17 cellular contexts compared by ENCODE assay signal in the genomic region with DNA sequence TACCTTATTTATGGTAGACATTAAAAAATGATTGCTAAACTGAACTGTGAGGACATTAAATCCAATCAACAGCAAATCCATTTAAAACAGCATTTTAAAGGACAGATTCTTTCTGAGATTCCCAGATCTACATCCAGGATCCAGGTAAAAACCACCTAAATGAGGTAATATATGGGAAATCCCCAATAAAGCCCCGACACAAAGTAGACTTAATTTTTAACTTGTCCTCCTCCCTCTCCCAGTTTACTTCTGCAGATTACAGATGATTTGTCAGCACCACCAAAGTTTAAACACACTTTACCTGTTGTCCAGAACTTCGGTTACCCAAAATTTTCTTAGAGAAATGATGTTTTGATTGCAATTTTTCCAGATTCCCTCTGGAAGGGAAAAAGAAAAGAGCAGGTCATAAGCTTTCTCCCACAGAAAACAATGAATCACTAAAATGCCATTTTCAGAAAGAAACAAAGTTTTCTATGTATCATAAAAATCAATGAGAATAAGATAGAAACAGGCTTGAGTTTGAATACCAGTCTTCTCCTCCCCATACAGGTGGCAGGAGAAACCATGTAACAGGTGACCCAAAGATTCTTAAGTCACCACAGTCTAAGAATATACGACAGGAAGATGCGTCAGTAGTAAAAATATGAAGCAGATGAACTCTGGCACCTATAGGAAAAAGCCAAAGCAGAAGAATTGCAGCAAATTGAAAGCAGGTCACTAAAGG. TPM values are rescaled to one million over a fixed set of nuclear protein-coding genes. Genes with fewer than 3 reads are reported as not detected.
DNase-seq lines count a peak whose midpoint lies in the region; ATAC-seq, FAIRE-seq and TF ChIP-seq lines count a peak whose summit lies in the region.
"Had no signal": no experiment of that assay in that cellular context is flagged by ENCODE, and none has a peak within 500 bp of the region (broad histone marks: within the 10 kb centered on the region; RNA-seq: fewer than 3 reads in every experiment).

No MANE protein-coding gene starts in this region.

- peak overlapping the region; percentile 28 for H3K27ac ChIP-seq in cardiac muscle cell
- H3K27ac ChIP-seq in GM12878 (ENCODE audit: control insufficient read depth, insufficient read depth): no peak overlapping the region
- peak overlapping the region; percentile 30 for H3K27ac ChIP-seq in mesenchymal stem cell (ENCODE audit: low read length, poor library complexity, severe bottlenecking)
- H3K27ac ChIP-seq in uterus: peak overlapping the region; percentile 79 to 98
- H3K27ac ChIP-seq: 22Rv1, Peyer's patch had no signal

- TF ChIP-seq RAD21 in GM12878 (IDR thresholded peaks at IDR 0.05; ENCODE audit: insufficient read depth, low read depth, low read length): no peak

- RAD21 ChIA-PET in GM12878 (lab: Charles Lee; ENCODE audit: unreplicated experiment): no interaction called here

- no TSS peak for BruUV-seq in GM12878 (replicated peaks; lab: Mats Ljungman, UMichigan)

- SMC1A ChIA-PET in GM12878 (lab: Charles Lee; ENCODE audit: uncharacterized antibody, unreplicated experiment): interaction anchor here (0.8 kb wide), 1 partner anchor 92 kb away, joined by 3 read pairs; no protein-coding TSS in a partner anchor

- no peaks in the 10 kb centered on the region for H3K79me2 ChIP-seq in GM12878 (ENCODE audit: control insufficient read depth, insufficient read depth, low read length)

- no peak overlapping the region for H2BK5ac ChIP-seq in mesenchymal stem cell (ENCODE audit: low read depth, low read length, poor library complexity, severe bottlenecking)

- H3K27me3 ChIP-seq in cardiac muscle cell: no peaks in the 10 kb centered on the region
- H3K27me3 ChIP-seq in GM12878 (replicated peaks in 1 of 2; ENCODE audit: control insufficient read depth in 2 of 2, insufficient read depth in 2 of 2, low read length in 1 of 2): no peaks in the 10 kb centered on the region
- no peaks in the 10 kb centered on the region for H3K27me3 ChIP-seq in mesenchymal stem cell (ENCODE audit: control insufficient read depth in 1 of 2, insufficient read depth in 1 of 2, low read length in 2 of 2)
- no peaks in the 10 kb centered on the region for H3K27me3 ChIP-seq in uterus
- H3K27me3 ChIP-seq: Peyer's patch had no signal

- no peaks in the 10 kb centered on the region for H3K9me3 ChIP-seq in cardiac muscle cell (ENCODE audit: low read depth)
- no peaks in the 10 kb centered on the region for H3K9me3 ChIP-seq in GM12878 (replicated peaks; ENCODE audit: control insufficient read depth, insufficient read depth, low read length)
- no peaks in the 10 kb centered on the region for H3K9me3 ChIP-seq in mesenchymal stem cell (ENCODE audit: control insufficient read depth, low read length)
- H3K9me3 ChIP-seq in uterus: no peaks in the 10 kb centered on the region
- H3K9me3 ChIP-seq: HAP-1, Peyer's patch had no signal

- peak overlapping the region; percentile 19 for H2BK120ac ChIP-seq in mesenchymal stem cell (ENCODE audit: low read depth, low read length)

- H4K91ac ChIP-seq in mesenchymal stem cell (ENCODE audit: low read length): no peak overlapping the region

- H3K18ac ChIP-seq in mesenchymal stem cell (ENCODE audit: low read depth in 1 of 2, low read length in 2 of 2): no peak overlapping the region

- H3K4ac ChIP-seq in mesenchymal stem cell (ENCODE audit: low read depth in 1 of 2, low read length in 2 of 2): no peak overlapping the region

- intact Hi-C loops in left ventricle myocardium superior (cut with micrococcal nuclease): no loop called here
- intact Hi-C loops in GM12878 (cut with micrococcal nuclease; ENCODE audit: unreplicated experiment): no loop called here
- intact Hi-C loops in uterus (cut with DNase I; ENCODE audit: low total_unique reads): no loop called here

- H2BK12ac ChIP-seq in mesenchymal stem cell (ENCODE audit: low read length in 2 of 2): no peak overlapping the region

- FAIRE-seq in GM12878 (lab: Jason Lieb, UNC): no peak

- H3K4me1 ChIP-seq in cardiac muscle cell (ENCODE audit: low read depth) (peaks cover 9% of the 10 kb centered on the region), GM12878 (ENCODE audit: control insufficient read depth, insufficient read depth, low read length) (no peaks in the 10 kb centered on the region), mesenchymal stem cell (ENCODE audit: control insufficient read depth, insufficient read depth, low read depth, low read length) (peaks cover 2% of the 10 kb centered on the region), uterus (peaks cover 0 to 21% of the 10 kb centered on the region in 2 donors)
- H3K4me1 ChIP-seq: HAP-1, Peyer's patch had no signal

- H3K23ac ChIP-seq in mesenchymal stem cell (ENCODE audit: low read length in 2 of 2): no peak overlapping the region

- H2AFZ ChIP-seq in GM12878 (ENCODE audit: control insufficient read depth, low read depth, low read length): no peak overlapping the region
- no peak overlapping the region for H2AFZ ChIP-seq in mesenchymal stem cell (ENCODE audit: low read depth, low read length)

- no peak overlapping the region for H3K14ac ChIP-seq in mesenchymal stem cell (ENCODE audit: low read length in 2 of 2)

- H2AK5ac ChIP-seq in mesenchymal stem cell (ENCODE audit: low read length, severe bottlenecking): no peak overlapping the region

- TF ChIP-seq CTCF in cardiac muscle cell (IDR thresholded peaks at IDR 0.05; ENCODE audit: low read depth, low read length) (no peak), GM12878 (IDR thresholded peaks at IDR 0.05 in 2 of 3, conservative IDR thresholded peaks at IDR 0.05 in 1 of 3; ENCODE audit: control insufficient read depth in 2 of 3, extremely low read depth in 1 of 3, insufficient read depth in 1 of 3, low read depth in 3 of 3, low read length in 3 of 3) (no peak), uterus (IDR thresholded peaks at IDR 0.05) (no peak)

- H3K79me1 ChIP-seq in mesenchymal stem cell (replicated peaks; ENCODE audit: low read length, poor library complexity, severe bottlenecking): peaks cover 21% of the 10 kb centered on the region

- H3K4me2 ChIP-seq in GM12878 (ENCODE audit: control insufficient read depth, insufficient read depth): no peak overlapping the region
- H3K4me2 ChIP-seq in mesenchymal stem cell (ENCODE audit: low read length, poor library complexity, severe bottlenecking): no peak overlapping the region

- no peak overlapping the region for H3K4me3 ChIP-seq in cardiac muscle cell
- no peak overlapping the region for H3K4me3 ChIP-seq in GM12878
- H3K4me3 ChIP-seq in mesenchymal stem cell (ENCODE audit: insufficient read depth in 1 of 2, low read depth in 1 of 2, low read length in 2 of 2): no peak overlapping the region
- H3K4me3 ChIP-seq in uterus: no peak overlapping the region
- H3K4me3 ChIP-seq: HAP-1, Peyer's patch had no signal

- H4K8ac ChIP-seq in mesenchymal stem cell (ENCODE audit: low read length): no peak overlapping the region

- H3K9ac ChIP-seq in GM12878 (ENCODE audit: control insufficient read depth, insufficient read depth, low read length) (no peak overlapping the region), mesenchymal stem cell (ENCODE audit: low read length) (peak overlapping the region; percentile 33)

- H3K36me3 ChIP-seq in cardiac muscle cell (peaks cover 20% of the 10 kb centered on the region), GM12878 (ENCODE audit: control insufficient read depth in 2 of 2, insufficient read depth in 2 of 2, low read length in 1 of 2) (no peaks in the 10 kb centered on the region), mesenchymal stem cell (ENCODE audit: control insufficient read depth in 1 of 2, insufficient read depth in 2 of 2, low read depth in 1 of 2, low read length in 2 of 2) (peaks cover 13 to 29% of the 10 kb centered on the region in 2 experiments), uterus (no peaks in the 10 kb centered on the region)
- H3K36me3 ChIP-seq: Peyer's patch had no signal

- no peak overlapping the region for H2BK15ac ChIP-seq in mesenchymal stem cell (ENCODE audit: low read depth, poor library complexity, severe bottlenecking)

- POLR2A ChIA-PET in GM12878 (lab: Charles Lee): interaction anchor here (1.0 kb wide), 1 partner anchor 23 kb away, joined by 3 read pairs; no protein-coding TSS in a partner anchor

- no peak for TF ChIP-seq POLR2A in GM12878 (IDR thresholded peaks at IDR 0.05; ENCODE audit: low read depth, low read length)
- no peak for TF ChIP-seq POLR2A in uterus (IDR thresholded peaks at IDR 0.05)

- no peak for TF ChIP-seq EP300 in GM12878 (IDR thresholded peaks at IDR 0.05; ENCODE audit: borderline replicate concordance in 1 of 2, control insufficient read depth in 1 of 2, low read depth in 2 of 2, low read length in 2 of 2)

- no peak for ATAC-seq in left ventricle myocardium superior
- ATAC-seq in GM12878: peak; percentile 20; the same call in 2 of the 3 replicates
- no peak for ATAC-seq in HG03439 (IDR thresholded peaks at IDR 0.05; ENCODE audit: unreplicated experiment)

- no peaks in the 10 kb centered on the region for H4K20me1 ChIP-seq in GM12878 (ENCODE audit: control insufficient read depth, insufficient read depth)

- DNase-seq in cardiac muscle cell (ENCODE audit: low read depth in 1 of 2, low spot score in 1 of 2) (no peak), left ventricle myocardium superior (no peak), GM12878 (ENCODE audit: low read depth, low spot score) (no peak), mesenchymal stem cell (no peak), uterus (no peak), retina (no peak), Kasumi-1 (lab: John Stamatoyannopoulos, UW) (no peak)
- DNase-seq: C1 segment of cervical spinal cord, KBM-7, NCI-H1092, NCI-H748 treated with DMSO at 0.1 percent for 48 hours, Peyer's patch, SIG-M5 had no signal

- in situ Hi-C loops in GM12878 (cut with MboI): no loop called here

- CTCF ChIA-PET in GM12878 (lab: Yijun Ruan, JAX): interaction anchor here (1.2 to 2.7 kb wide), 2 partner anchors 28 to 57 kb away, joined by 3 to 5 read pairs; no protein-coding TSS in a partner anchor

- 69% methylated on average over 4 of the region's 4 CpGs for WGBS in GM12878 (ENCODE audit: insufficient coverage, insufficient replicate concordance, low lambda C conversion rate, missing lambda C conversion rate)
- WGBS in mesenchymal stem cell: 62% methylated on average over 3 of the region's 4 CpGs

RNA-seq across cellular contexts. Expression of a gene that starts 22.8 kb away (rescaled TPM):
- 25.8 and 37.3 TPM in 2 replicates for total RNA-seq in cardiac muscle cell
- polyA plus RNA-seq in cardiac muscle cell: 14.8 and 27.0 TPM in 2 replicates
- 18.6 TPM for total RNA-seq in left ventricle myocardium superior
- total RNA-seq in GM12878 (2013; cell fraction: nucleolus; rRNA removed): 0.61 and 0.77 TPM in 2 replicates
- 0.76 and 0.79 TPM in 2 replicates for total RNA-seq in GM12878 (2014; rRNA removed)
- 0.67 and 0.83 TPM in 2 replicates for total RNA-seq in GM12878 (2014; rRNA removed; fragmentation: Illumina TruSeq; extraction: Trizol)
- 2.5 and 2.7 TPM in 2 replicates for total RNA-seq in GM12878 (2021)
- polyA plus RNA-seq in GM12878 (2011; ENCODE audit: low read depth): 1.1 TPM
- 3.0 and 3.4 TPM in 2 replicates for polyA plus RNA-seq in GM12878 (2011; rRNA removed)
- 1.6 and 1.8 TPM in 2 replicates for polyA plus RNA-seq in GM12878 (2011; cell fraction: cytosol; rRNA removed)
- polyA plus RNA-seq in GM12878 (2011; cell fraction: nucleus; rRNA removed): 1.2 and 1.4 TPM in 2 replicates
- 1.4 and 1.8 TPM in 2 replicates for polyA plus RNA-seq in GM12878 (2012)
- 1.0 and 1.1 TPM in 2 replicates for polyA plus RNA-seq in GM12878 (2014; fragmentation: Illumina TruSeq; extraction: Trizol)
- polyA plus RNA-seq in GM12878 (2014; fragmentation: Nextera tagmentation; extraction: Ambion mirVana): under 1 TPM; 0.37 to 0.69 TPM
- 1.1 and 1.4 TPM in 2 replicates for polyA plus RNA-seq in GM12878 (2014; rRNA removed)
- 1 to 10 TPM in 1 of 2 experiments, under 1 TPM in 1; 0.72 to 1.0 TPM for polyA plus RNA-seq in GM12878 (2016; fragmentation: Nextera tagmentation; extraction: Ambion mirVana)
- polyA minus RNA-seq in GM12878 (2011; rRNA and poly(A)+ RNA removed): 4.5 and 9.8 TPM in 2 replicates
- polyA minus RNA-seq in GM12878 (2011; cell fraction: cytosol; rRNA and poly(A)+ RNA removed): 1.2 and 1.4 TPM in 2 replicates
- 0.85 and 1.1 TPM in 2 replicates for polyA minus RNA-seq in GM12878 (2011; cell fraction: nucleus; rRNA and poly(A)+ RNA removed)
- 18.0 TPM for polyA plus RNA-seq in mesenchymal stem cell (2013, experiment 1 of 2)
- polyA plus RNA-seq in mesenchymal stem cell (2013, experiment 2 of 2): 18.6 TPM
- 10 to 100 TPM; 10.6 to 79.4 (median 50.2) TPM for total RNA-seq in uterus

RNA-seq across cellular contexts. Expression of a gene that starts 40.4 kb away (rescaled TPM):
- total RNA-seq in cardiac muscle cell: not detected in 2 replicates
- polyA plus RNA-seq in cardiac muscle cell: 0.55 TPM in 1 of 2 replicates, not detected in the other
- total RNA-seq in left ventricle myocardium superior: 22.2 TPM
- total RNA-seq in GM12878 (2013; cell fraction: nucleolus; rRNA removed): not detected in 2 replicates
- not detected in 2 replicates for total RNA-seq in GM12878 (2014; rRNA removed)
- not detected in 2 replicates for total RNA-seq in GM12878 (2014; rRNA removed; fragmentation: Illumina TruSeq; extraction: Trizol)
- total RNA-seq in GM12878 (2021): not detected in 2 replicates
- not detected for polyA plus RNA-seq in GM12878 (2011; ENCODE audit: low read depth)
- not detected in 2 replicates for polyA plus RNA-seq in GM12878 (2011; rRNA removed)
- not detected in 2 replicates for polyA plus RNA-seq in GM12878 (2011; cell fraction: cytosol; rRNA removed)
- polyA plus RNA-seq in GM12878 (2011; cell fraction: nucleus; rRNA removed): not detected in 2 replicates
- polyA plus RNA-seq in GM12878 (2012): not detected in 2 replicates
- not detected in 2 replicates for polyA plus RNA-seq in GM12878 (2014; fragmentation: Illumina TruSeq; extraction: Trizol)
- not detected for polyA plus RNA-seq in GM12878 (2014; fragmentation: Nextera tagmentation; extraction: Ambion mirVana)
- polyA plus RNA-seq in GM12878 (2014; rRNA removed): not detected in 2 replicates
- 1 to 10 TPM in 1 of 2 experiments, not detected in 1; 1.0 TPM for polyA plus RNA-seq in GM12878 (2016; fragmentation: Nextera tagmentation; extraction: Ambion mirVana)
- not detected in 2 replicates for polyA minus RNA-seq in GM12878 (2011; rRNA and poly(A)+ RNA removed)
- not detected in 2 replicates for polyA minus RNA-seq in GM12878 (2011; cell fraction: cytosol; rRNA and poly(A)+ RNA removed)
- not detected in 2 replicates for polyA minus RNA-seq in GM12878 (2011; cell fraction: nucleus; rRNA and poly(A)+ RNA removed)
- not detected for polyA plus RNA-seq in mesenchymal stem cell (2013, experiment 1 of 2)
- polyA plus RNA-seq in mesenchymal stem cell (2013, experiment 2 of 2): not detected
- total RNA-seq in uterus: 1 to 10 TPM in 2 of 4 donors, not detected in 2; 2.7 to 8.8 TPM
- total RNA-seq: M059J, Peyer's patch had no signal

RNA-seq across cellular contexts. Expression of a gene that starts 48.5 kb away (rescaled TPM):
- total RNA-seq in cardiac muscle cell (72.3 and 116 TPM in 2 replicates), left ventricle myocardium superior (27.2 TPM), GM12878 (2014; rRNA removed) (not detected in 2 replicates), GM12878 (2014; rRNA removed; fragmentation: Illumina TruSeq; extraction: Trizol) (0.04 and 0.05 TPM in 2 replicates), GM12878 (2021) (0.13 and 0.26 TPM in 2 replicates), uterus (1 to 10 TPM; 1.2 to 5.5 (median 2.1) TPM)
- polyA plus RNA-seq in cardiac muscle cell (22.3 and 29.1 TPM in 2 replicates), GM12878 (2011; rRNA removed) (0.26 and 0.35 TPM in 2 replicates), GM12878 (2014; fragmentation: Illumina TruSeq; extraction: Trizol) (0.03 TPM in 1 of 2 replicates, not detected in the other), GM12878 (2014; fragmentation: Nextera tagmentation; extraction: Ambion mirVana) (not detected), GM12878 (2014; rRNA removed) (0.03 and 0.37 TPM in 2 replicates), GM12878 (2016; fragmentation: Nextera tagmentation; extraction: Ambion mirVana) (under 1 TPM; 0.03 to 0.06 TPM)
- 1.9 and 2.7 TPM in 2 replicates for total RNA-seq in GM12878 (2013; cell fraction: nucleolus; rRNA removed)
- polyA plus RNA-seq in GM12878 (2011; ENCODE audit: low read depth): 0.05 TPM
- polyA plus RNA-seq in GM12878 (2011; cell fraction: cytosol; rRNA removed): 0.10 and 0.18 TPM in 2 replicates
- 4.2 and 5.7 TPM in 2 replicates for polyA plus RNA-seq in GM12878 (2011; cell fraction: nucleus; rRNA removed)
- polyA plus RNA-seq in GM12878 (2012): 0.12 and 0.46 TPM in 2 replicates
- 0.36 and 0.44 TPM in 2 replicates for polyA minus RNA-seq in GM12878 (2011; rRNA and poly(A)+ RNA removed)
- polyA minus RNA-seq in GM12878 (2011; cell fraction: cytosol; rRNA and poly(A)+ RNA removed): not detected in 2 replicates
- polyA minus RNA-seq in GM12878 (2011; cell fraction: nucleus; rRNA and poly(A)+ RNA removed): 0.60 and 0.67 TPM in 2 replicates
- polyA plus RNA-seq in mesenchymal stem cell (2013, experiment 1 of 2): 0.30 TPM
- polyA plus RNA-seq in mesenchymal stem cell (2013, experiment 2 of 2): 0.26 TPM
